In the genomic region with DNA sequence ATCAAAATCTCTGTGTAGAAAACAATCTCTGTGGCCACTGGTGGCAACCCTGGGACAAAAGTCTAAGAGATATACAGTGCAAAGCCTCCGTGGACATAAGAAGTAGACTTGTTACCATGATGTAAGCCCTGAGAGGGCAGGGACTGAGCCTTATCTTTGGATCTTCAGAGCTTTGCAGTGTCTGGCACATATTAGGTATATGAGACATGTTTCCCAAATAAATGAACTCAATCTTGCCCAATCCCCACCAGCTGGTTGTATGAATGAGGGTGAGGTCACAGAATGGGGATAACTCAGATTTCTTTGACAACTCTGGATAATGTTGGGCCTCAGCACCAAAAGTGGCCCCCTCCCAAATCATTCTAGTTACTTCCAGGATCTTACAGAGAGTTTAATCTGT, we compare ENCODE assay signal across 21 cellular contexts.
A peak's percentile ranks its signal among the peaks of the same experiment; 100 is the strongest.
DNase-seq lines count a peak whose midpoint lies in the region; ATAC-seq, FAIRE-seq and TF ChIP-seq lines count a peak whose summit lies in the region.
"Had no signal": no experiment of that assay in that cellular context is flagged by ENCODE, and none has a peak within 500 bp of the region (broad histone marks: within the 10 kb centered on the region; RNA-seq: fewer than 3 reads in every experiment).

No MANE protein-coding gene starts in this region.

- no peak overlapping the region for H3K4me3 Mint-ChIP-seq in GM23338
- H3K4me3 Mint-ChIP-seq: activated CD8-positive, alpha-beta memory T cell treated with anti-CD3 and anti-CD28 coated beads, Interleukin-2, amount 10 ng/mL, durations not matched to agents 7 days and 5 days; B cell had no signal

- H3K27ac ChIP-seq in brain microvascular endothelial cell (peak overlapping the region; percentile 72), keratinocyte (ENCODE audit: control insufficient read depth, insufficient read depth, low read length) (peak overlapping the region; percentile 83), GM23338 (ENCODE audit: low read depth) (no peak overlapping the region)
- H3K27ac ChIP-seq: gastrocnemius medialis, stomach had no signal

- no peaks in the 10 kb centered on the region for H3K9me3 Mint-ChIP-seq in GM23338

- no peaks in the 10 kb centered on the region for H3K36me3 ChIP-seq in brain microvascular endothelial cell (replicated peaks)
- no peaks in the 10 kb centered on the region for H3K36me3 ChIP-seq in keratinocyte (ENCODE audit: control insufficient read depth in 2 of 2, extremely low read depth in 1 of 2, insufficient read depth in 2 of 2, low read length in 2 of 2)
- no peaks in the 10 kb centered on the region for H3K36me3 ChIP-seq in GM23338 (ENCODE audit: insufficient read depth)
- H3K36me3 ChIP-seq: gastrocnemius medialis, stomach had no signal

- TF ChIP-seq CTCF in brain microvascular endothelial cell (IDR thresholded peaks at IDR 0.05; ENCODE audit: low read depth, low read length, missing control alignments) = no peak
- no peak for TF ChIP-seq CTCF in keratinocyte (optimal IDR thresholded peaks at IDR 0.05 in 1 of 3, IDR thresholded peaks at IDR 0.05 in 1 of 3, conservative IDR thresholded peaks at IDR 0.05 in 1 of 3; ENCODE audit: extremely low read depth in 1 of 3, insufficient read depth in 2 of 3, low read length in 3 of 3)
- no peak for TF ChIP-seq CTCF in GM23338 (conservative IDR thresholded peaks at IDR 0.05; ENCODE audit: low read depth in 2 of 2)

- H3K9me2 ChIP-seq in GM23338 (ENCODE audit: insufficient read depth) = no peaks in the 10 kb centered on the region

- ATAC-seq in GM23338 = no peak
- no peak for ATAC-seq in HG02885 (IDR thresholded peaks at IDR 0.05; ENCODE audit: poor library complexity, unreplicated experiment)
- ATAC-seq: activated CD8-positive, alpha-beta memory T cell treated with anti-CD3 and anti-CD28 coated beads, Interleukin-2, amount 10 ng/mL, durations not matched to agents 7 days and 5 days; gastrocnemius medialis; GM12878; left cardiac atrium; right cardiac atrium had no signal

- H3K9me3 ChIP-seq in keratinocyte (ENCODE audit: control insufficient read depth, low read depth, low read length) = no peaks in the 10 kb centered on the region
- H3K9me3 ChIP-seq: gastrocnemius medialis, stomach had no signal

- H2AFZ ChIP-seq in keratinocyte (ENCODE audit: control insufficient read depth, low read length) (no peak overlapping the region), GM23338 (no peak overlapping the region)

- H4K20me1 ChIP-seq in keratinocyte (ENCODE audit: control insufficient read depth, extremely low read depth, insufficient read depth, low read length) (no peaks in the 10 kb centered on the region), GM23338 (replicated peaks; ENCODE audit: insufficient read depth) (no peaks in the 10 kb centered on the region)

- H3K27me3 ChIP-seq in brain microvascular endothelial cell (replicated peaks) = no peaks in the 10 kb centered on the region
- H3K27me3 ChIP-seq in keratinocyte (ENCODE audit: control insufficient read depth, extremely low read depth, insufficient read depth, low read length) = no peaks in the 10 kb centered on the region
- H3K27me3 ChIP-seq in GM23338 (ENCODE audit: insufficient read depth) = no peaks in the 10 kb centered on the region
- H3K27me3 ChIP-seq: gastrocnemius medialis had no signal

- H3K4me2 ChIP-seq in keratinocyte (ENCODE audit: control insufficient read depth, extremely low read depth, insufficient read depth, low read depth, low read length) (no peak overlapping the region), GM23338 (no peak overlapping the region)

- H3K9me1 ChIP-seq in keratinocyte (ENCODE audit: control insufficient read depth, extremely low read depth, insufficient read depth, low read length) = no peaks in the 10 kb centered on the region

- H3K9ac ChIP-seq in keratinocyte (ENCODE audit: control insufficient read depth, extremely low read depth, insufficient read depth, low read length) = no peak overlapping the region

- dilution Hi-C loops in keratinocyte (cut with MboI; ENCODE audit: extremely low pct_ligation_motif_present, low sequenced_read_pairs) = no loop called here

- peaks cover 3% of the 10 kb centered on the region for H3K27me3 Mint-ChIP-seq in GM23338 (ENCODE audit: insufficient read depth, low read depth, poor library complexity)
- H3K27me3 Mint-ChIP-seq: B cell had no signal

- H3K4me1 ChIP-seq in keratinocyte (ENCODE audit: control insufficient read depth, extremely low read depth, insufficient read depth, low read length) (peaks cover 50% of the 10 kb centered on the region), GM23338 (ENCODE audit: insufficient read depth) (no peaks in the 10 kb centered on the region)
- H3K4me1 ChIP-seq: gastrocnemius medialis, stomach had no signal

- no peak overlapping the region for H3K27ac Mint-ChIP-seq in GM23338
- H3K27ac Mint-ChIP-seq: activated CD8-positive, alpha-beta memory T cell treated with anti-CD3 and anti-CD28 coated beads, Interleukin-2, amount 10 ng/mL, durations not matched to agents 7 days and 5 days; activated T-helper 2 cell treated with anti-CD3 and anti-CD28 coated beads, Interferon-gamma antibody, Interleukin-2, Interleukin-4, amounts not matched to agents 10 μg/mL and 5 μg/mL and 100 μg/mL, durations not matched to agents 14 hours and 24 hours and 36 hours; B cell had no signal

- in situ Hi-C loops in brain microvascular endothelial cell (cut with HindIII; ENCODE audit: low pct_ligation_motif_present, low sequenced_read_pairs) = no loop called here

- no peaks in the 10 kb centered on the region for H3K4me1 Mint-ChIP-seq in GM23338

- no peaks in the 10 kb centered on the region; the same call in 2 of the 3 replicates for H3K36me3 Mint-ChIP-seq in GM23338 (ENCODE audit: low read depth)

- peak; percentile 92 for FAIRE-seq in keratinocyte (lab: Jason Lieb, UNC)
- FAIRE-seq: GM12878 had no signal

- no peaks in the 10 kb centered on the region for H3F3A ChIP-seq in GM23338 (replicated peaks; ENCODE audit: low read depth)

- DNase-seq in Daoy (ENCODE audit: low read depth) (peak; percentile 48), HS-5 (ENCODE audit: low read depth) (peak; percentile 63), brain microvascular endothelial cell (peak; percentile 32), keratinocyte (ENCODE audit: low read depth, low spot score) (no peak), GM23338 (ENCODE audit: low spot score) (no peak), NCI-H1436 (lab: John Stamatoyannopoulos, UW) (no peak)
- DNase-seq: activated CD8-positive, alpha-beta memory T cell treated with anti-CD3 and anti-CD28 coated beads, Interleukin-2, amount 10 ng/mL, durations not matched to agents 7 days and 5 days; amniotic stem cell; gastrocnemius medialis; Kasumi-1; left cardiac atrium; NCI-H1417; NCI-H82; occipital lobe; right cardiac atrium; stomach; T1000 had no signal

- no peak overlapping the region for H3K4me3 ChIP-seq in brain microvascular endothelial cell (ENCODE audit: low read depth, low read length)
- no peak overlapping the region for H3K4me3 ChIP-seq in keratinocyte (ENCODE audit: control insufficient read depth in 2 of 3, extremely low read depth in 1 of 3, insufficient read depth in 2 of 3, low read depth in 1 of 3, low read length in 3 of 3)
- H3K4me3 ChIP-seq in GM23338 = no peak overlapping the region
- H3K4me3 ChIP-seq: gastrocnemius medialis, GM12878, stomach had no signal

- H3K79me2 ChIP-seq in keratinocyte (ENCODE audit: control insufficient read depth, insufficient read depth, low read length) = no peaks in the 10 kb centered on the region
- no peaks in the 10 kb centered on the region for H3K79me2 ChIP-seq in GM23338 (replicated peaks; ENCODE audit: insufficient read depth)

TF ChIP-seq in GM23338, 12 proteins besides CTCF, POLR2A, EP300 and RAD21 (continues in another document):
- TF ChIP-seq, protein P1, sequence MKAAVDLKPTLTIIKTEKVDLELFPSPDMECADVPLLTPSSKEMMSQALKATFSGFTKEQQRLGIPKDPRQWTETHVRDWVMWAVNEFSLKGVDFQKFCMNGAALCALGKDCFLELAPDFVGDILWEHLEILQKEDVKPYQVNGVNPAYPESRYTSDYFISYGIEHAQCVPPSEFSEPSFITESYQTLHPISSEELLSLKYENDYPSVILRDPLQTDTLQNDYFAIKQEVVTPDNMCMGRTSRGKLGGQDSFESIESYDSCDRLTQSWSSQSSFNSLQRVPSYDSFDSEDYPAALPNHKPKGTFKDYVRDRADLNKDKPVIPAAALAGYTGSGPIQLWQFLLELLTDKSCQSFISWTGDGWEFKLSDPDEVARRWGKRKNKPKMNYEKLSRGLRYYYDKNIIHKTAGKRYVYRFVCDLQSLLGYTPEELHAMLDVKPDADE (IDR thresholded peaks at IDR 0.05) = no peak
- TF ChIP-seq, protein P2, sequence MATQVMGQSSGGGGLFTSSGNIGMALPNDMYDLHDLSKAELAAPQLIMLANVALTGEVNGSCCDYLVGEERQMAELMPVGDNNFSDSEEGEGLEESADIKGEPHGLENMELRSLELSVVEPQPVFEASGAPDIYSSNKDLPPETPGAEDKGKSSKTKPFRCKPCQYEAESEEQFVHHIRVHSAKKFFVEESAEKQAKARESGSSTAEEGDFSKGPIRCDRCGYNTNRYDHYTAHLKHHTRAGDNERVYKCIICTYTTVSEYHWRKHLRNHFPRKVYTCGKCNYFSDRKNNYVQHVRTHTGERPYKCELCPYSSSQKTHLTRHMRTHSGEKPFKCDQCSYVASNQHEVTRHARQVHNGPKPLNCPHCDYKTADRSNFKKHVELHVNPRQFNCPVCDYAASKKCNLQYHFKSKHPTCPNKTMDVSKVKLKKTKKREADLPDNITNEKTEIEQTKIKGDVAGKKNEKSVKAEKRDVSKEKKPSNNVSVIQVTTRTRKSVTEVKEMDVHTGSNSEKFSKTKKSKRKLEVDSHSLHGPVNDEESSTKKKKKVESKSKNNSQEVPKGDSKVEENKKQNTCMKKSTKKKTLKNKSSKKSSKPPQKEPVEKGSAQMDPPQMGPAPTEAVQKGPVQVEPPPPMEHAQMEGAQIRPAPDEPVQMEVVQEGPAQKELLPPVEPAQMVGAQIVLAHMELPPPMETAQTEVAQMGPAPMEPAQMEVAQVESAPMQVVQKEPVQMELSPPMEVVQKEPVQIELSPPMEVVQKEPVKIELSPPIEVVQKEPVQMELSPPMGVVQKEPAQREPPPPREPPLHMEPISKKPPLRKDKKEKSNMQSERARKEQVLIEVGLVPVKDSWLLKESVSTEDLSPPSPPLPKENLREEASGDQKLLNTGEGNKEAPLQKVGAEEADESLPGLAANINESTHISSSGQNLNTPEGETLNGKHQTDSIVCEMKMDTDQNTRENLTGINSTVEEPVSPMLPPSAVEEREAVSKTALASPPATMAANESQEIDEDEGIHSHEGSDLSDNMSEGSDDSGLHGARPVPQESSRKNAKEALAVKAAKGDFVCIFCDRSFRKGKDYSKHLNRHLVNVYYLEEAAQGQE (IDR thresholded peaks at IDR 0.05; ENCODE audit: unreplicated experiment) = no peak
- TF ChIP-seq ZNF114 (CRISPR knock-in tag; IDR thresholded peaks at IDR 0.05) (no peak), JUNB (IDR thresholded peaks at IDR 0.05; ENCODE audit: unreplicated experiment) (no peak), EZH2phosphoT487 (IDR thresholded peaks at IDR 0.05; ENCODE audit: unreplicated experiment) (no peak), POLR2AphosphoS5 (IDR thresholded peaks at IDR 0.05; ENCODE audit: low read depth) (no peak), NANOG (IDR thresholded peaks at IDR 0.05; ENCODE audit: borderline replicate concordance) (no peak)

Comparison
In these comparisons a context has a peak if more than half of its experiments do, and no peak if none do; other contexts are left out.
1. DNase-seq: peak in Daoy (single experiment), HS-5 (single experiment) and brain microvascular endothelial cell (single experiment); none in keratinocyte (single experiment), GM23338 (single experiment) and NCI-H1436 (single experiment).